Comparison of ENCODE assay signal across 16 cellular contexts in genomic region chr6:10696655-10697054, GRCh38. TPM values are rescaled to one million over a fixed set of nuclear protein-coding genes. Genes with fewer than 3 reads are reported as not detected.
A peak's percentile ranks its signal among the peaks of the same experiment; 100 is the strongest.
DNase-seq lines count a peak whose midpoint lies in the region; ATAC-seq, FAIRE-seq and TF ChIP-seq lines count a peak whose summit lies in the region.
"Had no signal": no experiment of that assay in that cellular context is flagged by ENCODE, and none has a peak within 500 bp of the region (broad histone marks: within the 10 kb centered on the region; RNA-seq: fewer than 3 reads in every experiment).

No MANE protein-coding gene starts in this region.

- H3K9ac ChIP-seq in HepG2 (ENCODE audit: insufficient read depth, low read depth, low read length) = peak overlapping the region; percentile 98; the same call in 1 of the 2 replicates

- in situ Hi-C loops in HepG2 (cut with HindIII; ENCODE audit: extremely low pct_ligation_motif_present, low pct_unique_long_range_greater_than_20kb) = loop anchor here (5.0 kb wide), 1 partner anchor 184 kb away; no protein-coding TSS in a partner anchor

- peaks cover 11% of the 10 kb centered on the region for H3K9me3 Mint-ChIP-seq in glutamatergic neuron (ENCODE audit: unreplicated experiment)
- H3K9me3 Mint-ChIP-seq: memory B cell had no signal

- peaks cover 13% of the 10 kb centered on the region for H3K4me1 Mint-ChIP-seq in glutamatergic neuron (ENCODE audit: low read depth, unreplicated experiment)

- H3K4me3 ChIP-seq in HepG2 (replicated peaks in 1 of 3; ENCODE audit: insufficient read depth in 1 of 3, low read depth in 2 of 3, low read length in 3 of 3) = peak overlapping the region; percentile 5 to 98 (median 97); a peak in 2 of 6 replicates
- no peak overlapping the region for H3K4me3 ChIP-seq in right lobe of liver
- H3K4me3 ChIP-seq in PC-9 = peak overlapping the region; percentile 98; the same call in 1 of the 2 replicates
- H3K4me3 ChIP-seq: coronary artery had no signal

- H3K36me3 ChIP-seq in HepG2 (replicated peaks in 1 of 2; ENCODE audit: control insufficient read depth in 1 of 2, insufficient read depth in 2 of 2, low read length in 2 of 2) = peaks cover 15 to 43% of the 10 kb centered on the region in 2 experiments
- peaks cover 0 to 7% (median 0%) of the 10 kb centered on the region in 4 donors for H3K36me3 ChIP-seq in right lobe of liver
- no peaks in the 10 kb centered on the region for H3K36me3 ChIP-seq in PC-9 (ENCODE audit: low read depth)

- ATAC-seq in HepG2 (no peak), right lobe of liver (no peak), GM21723 (IDR thresholded peaks at IDR 0.05; ENCODE audit: unreplicated experiment) (no peak)

- peak overlapping the region; percentile 33 for H3K27ac Mint-ChIP-seq in glutamatergic neuron (ENCODE audit: unreplicated experiment)
- H3K27ac Mint-ChIP-seq: memory B cell had no signal

- CTCF ChIA-PET in HepG2 (lab: Yijun Ruan, JAX; ENCODE audit: low intra/inter-chr PET ratio, low total read pairs) = no interaction called here
- CTCF ChIA-PET in PC-9 (lab: Charles Lee) = no interaction called here

- WGBS in HepG2 (ENCODE audit: low lambda C conversion rate) = 98% methylated on average over 4 of the region's 4 CpGs
- 94% methylated on average over 3 of the region's 4 CpGs for WGBS in right lobe of liver (ENCODE audit: insufficient coverage, low coverage, low lambda C conversion rate, missing lambda C conversion rate)

- H3K79me2 ChIP-seq in HepG2 (ENCODE audit: insufficient read depth, low read length) (peaks cover 44% of the 10 kb centered on the region), PC-9 (ENCODE audit: low read depth) (peaks cover 47% of the 10 kb centered on the region)

- FAIRE-seq in HepG2 (lab: Jason Lieb, UNC) = no peak
- FAIRE-seq: HTR-8/SVneo had no signal

- DNase-seq in HepG2 (ENCODE audit: low spot score) (no peak), right lobe of liver (no peak), PC-9 (no peak), glutamatergic neuron (no peak), MV-4-11 (lab: John Stamatoyannopoulos, UW) (no peak), AML-193 (lab: John Stamatoyannopoulos, UW) (no peak), anterior cingulate cortex (lab: John Stamatoyannopoulos, UW) (no peak)
- DNase-seq: NCI-H187; NCI-H82; stimulated activated CD4-positive, alpha-beta T cell treated with anti-CD3 and anti-CD28 coated beads, Interleukin-4, amount 100 ng/mL, for 1 hour; stimulated activated naive CD4-positive, alpha-beta T cell treated with Interleukin-2 at 50 U/mL for 16 hours had no signal

- H3K9me2 ChIP-seq in PC-9 (ENCODE audit: insufficient read depth) = no peaks in the 10 kb centered on the region

- TF ChIP-seq EP300 in HepG2 (IDR thresholded peaks at IDR 0.05; ENCODE audit: low read depth in 2 of 2, low read length in 2 of 2) = no peak
- TF ChIP-seq EP300 in HepG2 (CRISPR knock-in tag; IDR thresholded peaks at IDR 0.05; ENCODE audit: borderline replicate concordance) = no peak

- no TSS peak for BruUV-seq in HepG2 (replicated peaks; lab: Mats Ljungman, UMichigan)
- BruUV-seq in PC-9 (replicated peaks; lab: Mats Ljungman, UMichigan) = no TSS peak

- no peak overlapping the region for H3K4me3 Mint-ChIP-seq in glutamatergic neuron (ENCODE audit: unreplicated experiment)
- H3K4me3 Mint-ChIP-seq: CD14-positive monocyte, memory B cell had no signal

- POLR2A ChIA-PET in HepG2 (lab: Yijun Ruan, JAX) (interaction anchor here (1.0 to 2.9 kb wide), 2 partner anchors 25 to 175 kb away, joined by 3 to 18 read pairs; partner anchors contain the start of gene GCNT2), PC-9 (lab: Charles Lee; ENCODE audit: unreplicated experiment) (no interaction called here)

- H3K9me3 ChIP-seq in HepG2 (ENCODE audit: low read length) = no peaks in the 10 kb centered on the region
- no peaks in the 10 kb centered on the region for H3K9me3 ChIP-seq in right lobe of liver
- no peaks in the 10 kb centered on the region for H3K9me3 ChIP-seq in PC-9 (ENCODE audit: insufficient read depth, low read depth)

- no peaks in the 10 kb centered on the region for H4K20me1 ChIP-seq in HepG2 (ENCODE audit: insufficient read depth, low read length)
- no peaks in the 10 kb centered on the region for H4K20me1 ChIP-seq in PC-9 (ENCODE audit: insufficient read depth)

- peaks cover 17% of the 10 kb centered on the region for H3K27me3 Mint-ChIP-seq in glutamatergic neuron (ENCODE audit: unreplicated experiment)
- H3K27me3 Mint-ChIP-seq: memory B cell had no signal

- H3K4me1 ChIP-seq in HepG2 (ENCODE audit: insufficient read depth, low read length) = peaks cover 29% of the 10 kb centered on the region
- H3K4me1 ChIP-seq in right lobe of liver = peaks cover 0 to 19% (median 9%) of the 10 kb centered on the region in 4 donors
- peaks cover 16% of the 10 kb centered on the region for H3K4me1 ChIP-seq in PC-9 (replicated peaks; ENCODE audit: insufficient read depth)

- H2AFZ ChIP-seq in HepG2 (ENCODE audit: low read length) (no peak overlapping the region), PC-9 (no peak overlapping the region)

- H3K4me2 ChIP-seq in HepG2 (ENCODE audit: low read depth, low read length) = peak overlapping the region; percentile 73
- peak overlapping the region; percentile 93 for H3K4me2 ChIP-seq in PC-9

- TF ChIP-seq RAD21 in HepG2 (CRISPR knock-in tag; IDR thresholded peaks at IDR 0.05) = no peak

- no peaks in the 10 kb centered on the region; a peak in 1 of 5 replicates for H3K27me3 ChIP-seq in HepG2 (ENCODE audit: control insufficient read depth in 1 of 2, insufficient read depth in 2 of 2, low read length in 2 of 2)
- H3K27me3 ChIP-seq in right lobe of liver = no peaks in the 10 kb centered on the region
- no peaks in the 10 kb centered on the region for H3K27me3 ChIP-seq in PC-9 (ENCODE audit: insufficient read depth, low read depth)

- no peak for TF ChIP-seq CTCF in HepG2 (CRISPR knock-in tag; IDR thresholded peaks at IDR 0.05)
- no peak for TF ChIP-seq CTCF in right lobe of liver (IDR thresholded peaks at IDR 0.05)
- no peak for TF ChIP-seq CTCF in PC-9 (conservative IDR thresholded peaks at IDR 0.05)
- no peak for TF ChIP-seq CTCF in glutamatergic neuron (IDR thresholded peaks at IDR 0.05; ENCODE audit: partially characterized antibody, unreplicated experiment)

- TF ChIP-seq POLR2A in HepG2 (IDR thresholded peaks at IDR 0.05; ENCODE audit: insufficient read depth in 1 of 2, low read depth in 2 of 2, low read length in 2 of 2) (no peak), right lobe of liver (IDR thresholded peaks at IDR 0.05) (no peak)

- no peak overlapping the region for H3K27ac ChIP-seq in HepG2 (ENCODE audit: extremely low read length, insufficient read depth, low read length)
- no peak overlapping the region for H3K27ac ChIP-seq in right lobe of liver
- no peak overlapping the region for H3K27ac ChIP-seq in PC-9
- H3K27ac ChIP-seq: coronary artery had no signal

- intact Hi-C loops in HepG2 (cut with micrococcal nuclease; ENCODE audit: unreplicated experiment) = no loop called here
- intact Hi-C loops in right lobe of liver (cut with DNase I) = no loop called here
- intact Hi-C loops in PC-9 (cut with micrococcal nuclease; ENCODE audit: unreplicated experiment) = loop anchor here (10.0 kb wide), 1 partner anchor 212 kb away; no protein-coding TSS in a partner anchor

- H3K36me3 Mint-ChIP-seq in glutamatergic neuron (ENCODE audit: unreplicated experiment) = no peaks in the 10 kb centered on the region

- peaks cover 11% of the 10 kb centered on the region for H3F3A ChIP-seq in PC-9 (ENCODE audit: insufficient read depth, low read depth)

RNA-seq across cellular contexts. Expression of gene PAK1IP1, which starts 1.9 kb away (rescaled TPM):
- total RNA-seq in HepG2 (2016; rRNA removed; fragmentation: Illumina TruSeq; extraction: Trizol) (66.2 and 106 TPM in 2 replicates), right lobe of liver (1 to 10 TPM; 3.4 to 9.1 (median 6.5) TPM), PC-9 (2021) (14.3 and 15.2 TPM in 2 replicates), glutamatergic neuron (ENCODE audit: unreplicated experiment) (14.6 TPM)
- total RNA-seq in HepG2 (2016; cell fraction: cytosol; rRNA removed; fragmentation: Illumina TruSeq; extraction: Trizol; ENCODE audit: low read depth) = 11.9 and 13.2 TPM in 2 replicates
- total RNA-seq in HepG2 (2016; cell fraction: insoluble cytoplasmic fraction; rRNA removed; fragmentation: Illumina TruSeq; extraction: Trizol) = 64.7 and 103 TPM in 2 replicates
- 18.5 and 23.4 TPM in 2 replicates for total RNA-seq in HepG2 (2016; cell fraction: membrane; rRNA removed; fragmentation: Illumina TruSeq; extraction: Trizol)
- total RNA-seq in HepG2 (2016; cell fraction: nucleus; rRNA removed; fragmentation: Illumina TruSeq; extraction: Trizol) = 27.0 and 28.3 TPM in 2 replicates
- 17.0 and 23.4 TPM in 2 replicates for polyA plus RNA-seq in HepG2 (2011; rRNA removed)
- polyA plus RNA-seq in HepG2 (2011; cell fraction: cytosol; rRNA removed) = 11.7 and 15.1 TPM in 2 replicates
- polyA plus RNA-seq in HepG2 (2011; cell fraction: nucleus; rRNA removed) = 5.6 and 6.6 TPM in 2 replicates
- polyA plus RNA-seq in HepG2 (2012) = 21.1 and 24.1 TPM in 2 replicates
- polyA plus RNA-seq in HepG2 (2016; cell fraction: cytosol; fragmentation: Illumina TruSeq; extraction: Trizol; ENCODE audit: low read depth) = 5.7 and 6.5 TPM in 2 replicates
- polyA plus RNA-seq in HepG2 (2016; cell fraction: insoluble cytoplasmic fraction; fragmentation: Illumina TruSeq; extraction: Trizol; ENCODE audit: low read depth) = 92.1 and 98.0 TPM in 2 replicates
- 9.4 and 11.3 TPM in 2 replicates for polyA plus RNA-seq in HepG2 (2016; cell fraction: membrane; fragmentation: Illumina TruSeq; extraction: Trizol; ENCODE audit: low read depth)
- polyA plus RNA-seq in HepG2 (2016; cell fraction: nucleus; fragmentation: Illumina TruSeq; extraction: Trizol; ENCODE audit: insufficient read depth, low read depth) = 36.0 and 37.3 TPM in 2 replicates
- polyA minus RNA-seq in HepG2 (2011; rRNA and poly(A)+ RNA removed; ENCODE audit: low replicate concordance) = 15.3 and 20.5 TPM in 2 replicates
- polyA minus RNA-seq in HepG2 (2011; cell fraction: cytosol; rRNA and poly(A)+ RNA removed) = 6.3 and 9.7 TPM in 2 replicates
- polyA minus RNA-seq in HepG2 (2011; cell fraction: nucleus; rRNA and poly(A)+ RNA removed) = 7.9 and 10.6 TPM in 2 replicates

RNA-seq across cellular contexts. Expression of gene C6orf52, which starts 2.2 kb away (rescaled TPM):
- total RNA-seq in HepG2 (2016; rRNA removed; fragmentation: Illumina TruSeq; extraction: Trizol) (0.53 and 0.66 TPM in 2 replicates), right lobe of liver (1 to 10 TPM in 1 of 6 experiments, under 1 TPM in 1, not detected in 4; 0.75 to 1.2 TPM), PC-9 (2021) (6.1 and 6.2 TPM in 2 replicates), glutamatergic neuron (ENCODE audit: unreplicated experiment) (4.1 TPM)
- total RNA-seq in HepG2 (2016; cell fraction: cytosol; rRNA removed; fragmentation: Illumina TruSeq; extraction: Trizol; ENCODE audit: low read depth) = not detected in 2 replicates
- total RNA-seq in HepG2 (2016; cell fraction: insoluble cytoplasmic fraction; rRNA removed; fragmentation: Illumina TruSeq; extraction: Trizol) = 1.0 and 1.1 TPM in 2 replicates
- not detected in 2 replicates for total RNA-seq in HepG2 (2016; cell fraction: membrane; rRNA removed; fragmentation: Illumina TruSeq; extraction: Trizol)
- total RNA-seq in HepG2 (2016; cell fraction: nucleus; rRNA removed; fragmentation: Illumina TruSeq; extraction: Trizol) = not detected in 2 replicates
- 0.50 TPM in 1 of 2 replicates, not detected in the other for polyA plus RNA-seq in HepG2 (2011; rRNA removed)
- 0.35 and 0.38 TPM in 2 replicates for polyA plus RNA-seq in HepG2 (2011; cell fraction: cytosol; rRNA removed)
- not detected in 2 replicates for polyA plus RNA-seq in HepG2 (2011; cell fraction: nucleus; rRNA removed)
- 0.36 and 0.52 TPM in 2 replicates for polyA plus RNA-seq in HepG2 (2012)
- polyA plus RNA-seq in HepG2 (2016; cell fraction: cytosol; fragmentation: Illumina TruSeq; extraction: Trizol; ENCODE audit: low read depth) = not detected in 2 replicates
- 0.60 and 1.2 TPM in 2 replicates for polyA plus RNA-seq in HepG2 (2016; cell fraction: insoluble cytoplasmic fraction; fragmentation: Illumina TruSeq; extraction: Trizol; ENCODE audit: low read depth)
- polyA plus RNA-seq in HepG2 (2016; cell fraction: membrane; fragmentation: Illumina TruSeq; extraction: Trizol; ENCODE audit: low read depth) = not detected in 2 replicates
- 1.4 TPM in 1 of 2 replicates, not detected in the other for polyA plus RNA-seq in HepG2 (2016; cell fraction: nucleus; fragmentation: Illumina TruSeq; extraction: Trizol; ENCODE audit: insufficient read depth, low read depth)
- not detected in 2 replicates for polyA minus RNA-seq in HepG2 (2011; rRNA and poly(A)+ RNA removed; ENCODE audit: low replicate concordance)
- polyA minus RNA-seq in HepG2 (2011; cell fraction: cytosol; rRNA and poly(A)+ RNA removed) = not detected in 2 replicates
- polyA minus RNA-seq in HepG2 (2011; cell fraction: nucleus; rRNA and poly(A)+ RNA removed) = not detected in 2 replicates

RNA-seq across cellular contexts. Expression of gene TMEM14C, which starts 26.2 kb away (rescaled TPM):
- total RNA-seq in HepG2 (2016; rRNA removed; fragmentation: Illumina TruSeq; extraction: Trizol) = 163 and 184 TPM in 2 replicates
- total RNA-seq in HepG2 (2016; cell fraction: cytosol; rRNA removed; fragmentation: Illumina TruSeq; extraction: Trizol; ENCODE audit: low read depth) = 87.4 and 106 TPM in 2 replicates
- total RNA-seq in HepG2 (2016; cell fraction: insoluble cytoplasmic fraction; rRNA removed; fragmentation: Illumina TruSeq; extraction: Trizol) = 172 and 188 TPM in 2 replicates
- 122 and 141 TPM in 2 replicates for total RNA-seq in HepG2 (2016; cell fraction: membrane; rRNA removed; fragmentation: Illumina TruSeq; extraction: Trizol)
- total RNA-seq in HepG2 (2016; cell fraction: nucleus; rRNA removed; fragmentation: Illumina TruSeq; extraction: Trizol) = 137 and 149 TPM in 2 replicates
- polyA plus RNA-seq in HepG2 (2011; rRNA removed) = 157 and 184 TPM in 2 replicates
- polyA plus RNA-seq in HepG2 (2011; cell fraction: cytosol; rRNA removed) = 179 and 195 TPM in 2 replicates
- 50.7 TPM in 2 replicates for polyA plus RNA-seq in HepG2 (2011; cell fraction: nucleus; rRNA removed)
- polyA plus RNA-seq in HepG2 (2012) = 127 and 151 TPM in 2 replicates
- 93.8 and 119 TPM in 2 replicates for polyA plus RNA-seq in HepG2 (2016; cell fraction: cytosol; fragmentation: Illumina TruSeq; extraction: Trizol; ENCODE audit: low read depth)
- 155 and 169 TPM in 2 replicates for polyA plus RNA-seq in HepG2 (2016; cell fraction: insoluble cytoplasmic fraction; fragmentation: Illumina TruSeq; extraction: Trizol; ENCODE audit: low read depth)
- 116 and 139 TPM in 2 replicates for polyA plus RNA-seq in HepG2 (2016; cell fraction: membrane; fragmentation: Illumina TruSeq; extraction: Trizol; ENCODE audit: low read depth)
- polyA plus RNA-seq in HepG2 (2016; cell fraction: nucleus; fragmentation: Illumina TruSeq; extraction: Trizol; ENCODE audit: insufficient read depth, low read depth) = 215 and 223 TPM in 2 replicates
- polyA minus RNA-seq in HepG2 (2011; rRNA and poly(A)+ RNA removed; ENCODE audit: low replicate concordance) = 101 and 129 TPM in 2 replicates
- polyA minus RNA-seq in HepG2 (2011; cell fraction: cytosol; rRNA and poly(A)+ RNA removed) = 36.3 and 44.5 TPM in 2 replicates
- polyA minus RNA-seq in HepG2 (2011; cell fraction: nucleus; rRNA and poly(A)+ RNA removed) = 24.2 and 24.3 TPM in 2 replicates
- total RNA-seq in right lobe of liver = 10 to 100 TPM; 45.6 to 72.1 (median 54.0) TPM
- 154 and 166 TPM in 2 replicates for total RNA-seq in PC-9 (2021)
- 85.0 TPM for total RNA-seq in glutamatergic neuron (ENCODE audit: unreplicated experiment)

RNA-seq across cellular contexts. Expression of gene TMEM14B, which starts 51.0 kb away (rescaled TPM):
- total RNA-seq in HepG2 (2016; rRNA removed; fragmentation: Illumina TruSeq; extraction: Trizol) = 191 and 200 TPM in 2 replicates
- 220 and 308 TPM in 2 replicates for total RNA-seq in HepG2 (2016; cell fraction: cytosol; rRNA removed; fragmentation: Illumina TruSeq; extraction: Trizol; ENCODE audit: low read depth)
- 192 and 194 TPM in 2 replicates for total RNA-seq in HepG2 (2016; cell fraction: insoluble cytoplasmic fraction; rRNA removed; fragmentation: Illumina TruSeq; extraction: Trizol)
- 279 and 333 TPM in 2 replicates for total RNA-seq in HepG2 (2016; cell fraction: membrane; rRNA removed; fragmentation: Illumina TruSeq; extraction: Trizol)
- 116 and 125 TPM in 2 replicates for total RNA-seq in HepG2 (2016; cell fraction: nucleus; rRNA removed; fragmentation: Illumina TruSeq; extraction: Trizol)
- polyA plus RNA-seq in HepG2 (2011; rRNA removed) = 86.9 and 133 TPM in 2 replicates
- polyA plus RNA-seq in HepG2 (2011; cell fraction: cytosol; rRNA removed) = 90.3 and 110 TPM in 2 replicates
- 36.1 and 45.4 TPM in 2 replicates for polyA plus RNA-seq in HepG2 (2011; cell fraction: nucleus; rRNA removed)
- polyA plus RNA-seq in HepG2 (2012) = 61.8 and 116 TPM in 2 replicates
- polyA plus RNA-seq in HepG2 (2016; cell fraction: cytosol; fragmentation: Illumina TruSeq; extraction: Trizol; ENCODE audit: low read depth) = 248 and 371 TPM in 2 replicates
- 171 and 177 TPM in 2 replicates for polyA plus RNA-seq in HepG2 (2016; cell fraction: insoluble cytoplasmic fraction; fragmentation: Illumina TruSeq; extraction: Trizol; ENCODE audit: low read depth)
- polyA plus RNA-seq in HepG2 (2016; cell fraction: membrane; fragmentation: Illumina TruSeq; extraction: Trizol; ENCODE audit: low read depth) = 243 and 316 TPM in 2 replicates
- polyA plus RNA-seq in HepG2 (2016; cell fraction: nucleus; fragmentation: Illumina TruSeq; extraction: Trizol; ENCODE audit: insufficient read depth, low read depth) = 178 and 179 TPM in 2 replicates
- 57.9 and 63.5 TPM in 2 replicates for polyA minus RNA-seq in HepG2 (2011; rRNA and poly(A)+ RNA removed; ENCODE audit: low replicate concordance)
- 22.6 and 28.8 TPM in 2 replicates for polyA minus RNA-seq in HepG2 (2011; cell fraction: cytosol; rRNA and poly(A)+ RNA removed)
- 64.8 and 69.5 TPM in 2 replicates for polyA minus RNA-seq in HepG2 (2011; cell fraction: nucleus; rRNA and poly(A)+ RNA removed)
- total RNA-seq in right lobe of liver = 10 to 100 TPM; 32.6 to 49.8 (median 43.5) TPM
- 139 and 168 TPM in 2 replicates for total RNA-seq in PC-9 (2021)
- 62.3 TPM for total RNA-seq in glutamatergic neuron (ENCODE audit: unreplicated experiment)

Comparison
In these comparisons a context has a peak if more than half of its experiments do, and no peak if none do; other contexts are left out.
1. H3K4me3 ChIP-seq: peak in HepG2 (3 of 3) and PC-9 (single experiment); none in right lobe of liver (0 of 3).